Comparison of ENCODE assay signal across 21 cellular contexts in genomic region chr5:156356238-156356637, GRCh38. TPM values are rescaled to one million over a fixed set of nuclear protein-coding genes. Genes with fewer than 3 reads are reported as not detected.
DNase-seq lines count a peak whose midpoint lies in the region; ATAC-seq, FAIRE-seq and TF ChIP-seq lines count a peak whose summit lies in the region.
"Had no signal": no experiment of that assay in that cellular context is flagged by ENCODE, and none has a peak within 500 bp of the region (broad histone marks: within the 10 kb centered on the region; RNA-seq: fewer than 3 reads in every experiment).

No MANE protein-coding gene starts in this region.

- no peaks in the 10 kb centered on the region for H3K9me3 ChIP-seq in gastrocnemius medialis
- H3K9me3 ChIP-seq: HAP-1, SJCRH30 had no signal

- DNase-seq in NCI-H146 (lab: John Stamatoyannopoulos, UW) (peak; percentile 13), NCI-H146 treated with DMSO at 0.1 percent for 48 hours (lab: John Stamatoyannopoulos, UW; ENCODE audit: unreplicated experiment) (no peak), NCI-H748 treated with DMSO at 0.1 percent for 48 hours (lab: John Stamatoyannopoulos, UW) (peak; percentile 9), gastrocnemius medialis (no peak), RCC 7860 (ENCODE audit: low spot score) (no peak), LoVo (ENCODE audit: low spot score) (no peak)
- DNase-seq in activated effector memory CD4-positive, alpha-beta T cell treated with anti-CD3 and anti-CD28 coated beads, Interleukin-2, amount 50 U/mL, for 16 hours, result no peak
- DNase-seq: activated naive CD4-positive, alpha-beta T cell treated with Interleukin-2 at 50 U/mL for 16 hours; CD4-positive, CD25-positive, alpha-beta regulatory T cell; NCI-H1092; SJCRH30; stimulated activated CD4-positive, alpha-beta T cell treated with anti-CD3 and anti-CD28 coated beads, Interleukin-15, amount 100 ng/mL, for 24 hours; stimulated activated naive CD8-positive, alpha-beta T cell treated with anti-CD3 and anti-CD28 coated beads, Interleukin-15, Interleukin-2, amounts not matched to agents 100 U/mL and 50 U/mL, for 24 hours; T-helper 9 cell had no signal

- peak overlapping the region; percentile 60 to 82 (median 78) for H3K27ac ChIP-seq in gastrocnemius medialis
- H3K27ac ChIP-seq: HL-60, neural progenitor cell, SJCRH30 had no signal

- no peak for FAIRE-seq in RCC 7860 (lab: Jason Lieb, UNC)
- FAIRE-seq: K562, keratinocyte had no signal

- peak; percentile 61 for ATAC-seq in HG02571 (IDR thresholded peaks at IDR 0.05; ENCODE audit: unreplicated experiment)
- no peak for ATAC-seq in gastrocnemius medialis
- ATAC-seq: esophagus mucosa; K562; stimulated activated naive CD8-positive, alpha-beta T cell treated with anti-CD3 and anti-CD28 coated beads, Interleukin-15, Interleukin-2, amounts not matched to agents 100 U/mL and 50 U/mL, for 24 hours had no signal

- no peaks in the 10 kb centered on the region for H3K36me3 ChIP-seq in gastrocnemius medialis
- H3K36me3 ChIP-seq: HAP-1, neural progenitor cell, SJCRH30 had no signal

- peaks cover 19 to 64% of the 10 kb centered on the region in 2 donors for H3K4me1 ChIP-seq in gastrocnemius medialis
- H3K4me1 ChIP-seq: neural progenitor cell had no signal

- no peak for TF ChIP-seq CTCF in gastrocnemius medialis (IDR thresholded peaks at IDR 0.05 in 4 of 5, conservative IDR thresholded peaks at IDR 0.05 in 1 of 5)

- H3K27me3 ChIP-seq in gastrocnemius medialis, result no peaks in the 10 kb centered on the region
- H3K27me3 ChIP-seq: neural progenitor cell, SJCRH30 had no signal

- no peak for TF ChIP-seq POLR2A in gastrocnemius medialis (IDR thresholded peaks at IDR 0.05)

- in situ Hi-C loops in gastrocnemius medialis (cut with MboI; ENCODE audit: low sequenced_read_pairs in 4 of 4), result no loop called here

- no peak overlapping the region for H3K4me3 ChIP-seq in gastrocnemius medialis
- H3K4me3 ChIP-seq: HAP-1, K562, neural progenitor cell, SJCRH30 had no signal

- intact Hi-C loops in gastrocnemius medialis (cut with DNase I; ENCODE audit: low total_unique reads), result no loop called here

RNA-seq across cellular contexts. Expression of gene SGCD, which starts 29.3 kb away (rescaled TPM):
- total RNA-seq in gastrocnemius medialis, result 10 to 100 TPM in 3 of 4 donors, 1 to 10 TPM in 1; 8.2 to 53.5 (median 35.8) TPM
- total RNA-seq: CD4-positive, CD25-positive, alpha-beta regulatory T cell; K562 had no signal

Comparison
In these comparisons a context has a peak if more than half of its experiments do, and no peak if none do; other contexts are left out.
1. DNase-seq: peak in NCI-H146 (single experiment) and NCI-H748 treated with DMSO at 0.1 percent for 48 hours (single experiment); none in NCI-H146 treated with DMSO at 0.1 percent for 48 hours (single experiment), gastrocnemius medialis (0 of 2), RCC 7860 (single experiment), LoVo (single experiment) and activated effector memory CD4-positive, alpha-beta T cell treated with anti-CD3 and anti-CD28 coated beads, Interleukin-2, amount 50 U/mL, for 16 hours (single experiment).